In genomic region chr4:137968956-137969709, GRCh38 we compare ENCODE assay signal across 23 cellular contexts.
DNase-seq lines count a peak whose midpoint lies in the region; ATAC-seq, FAIRE-seq and TF ChIP-seq lines count a peak whose summit lies in the region.
"Had no signal": no experiment of that assay in that cellular context is flagged by ENCODE, and none has a peak within 500 bp of the region (broad histone marks: within the 10 kb centered on the region; RNA-seq: fewer than 3 reads in every experiment).

No MANE protein-coding gene starts in this region.

- TF ChIP-seq POLR2A in HepG2 (IDR thresholded peaks at IDR 0.05; ENCODE audit: insufficient read depth in 1 of 2, low read depth in 2 of 2, low read length in 2 of 2), result no peak

- no TSS peak for BruUV-seq in HepG2 (replicated peaks; lab: Mats Ljungman, UMichigan)

- H3K4me1 ChIP-seq in SK-N-SH (ENCODE audit: control insufficient read depth in 1 of 2, insufficient read depth in 2 of 2, low read depth in 1 of 2, low read length in 1 of 2), result no peaks in the 10 kb centered on the region
- no peaks in the 10 kb centered on the region for H3K4me1 ChIP-seq in astrocyte (ENCODE audit: insufficient read depth, low read length)
- no peaks in the 10 kb centered on the region for H3K4me1 ChIP-seq in smooth muscle cell (ENCODE audit: low read depth)
- no peaks in the 10 kb centered on the region for H3K4me1 ChIP-seq in HepG2 (ENCODE audit: insufficient read depth, low read length)

- H3K4me1 Mint-ChIP-seq in astrocyte (ENCODE audit: low read depth, unreplicated experiment), result no peaks in the 10 kb centered on the region
- H3K4me1 Mint-ChIP-seq: activated T-helper 17 cell treated with anti-CD3 and anti-CD28 coated beads, Interleukin-2, amount 50 U/mL, for 72 hours had no signal

- peaks cover 4% of the 10 kb centered on the region; the same call in 1 of the 2 replicates for H3K9me2 ChIP-seq in SK-N-SH

- TF ChIP-seq RAD21 in SK-N-SH (IDR thresholded peaks at IDR 0.05; ENCODE audit: low read length) (no peak), HepG2 (CRISPR knock-in tag; IDR thresholded peaks at IDR 0.05) (no peak)

- in situ Hi-C loops in HepG2 (cut with HindIII; ENCODE audit: extremely low pct_ligation_motif_present, low pct_unique_long_range_greater_than_20kb), result no loop called here

- peak; percentile 25; the same call in 2 of the 3 replicates for ATAC-seq in SK-N-SH treated with all-trans-retinoic acid at 6 μM for 48 hours
- ATAC-seq in HepG2, result no peak
- ATAC-seq: activated T-helper 17 cell treated with anti-CD3 and anti-CD28 coated beads, Interleukin-2, amount 50 U/mL, for 72 hours; esophagus mucosa; natural killer cell treated with Interleukin-12 subunit alpha and Interleukin-12 subunit beta and Interleukin-15 and Interleukin-18, amount 100 ng/mL, for 72 hours had no signal

- H3K36me3 Mint-ChIP-seq in astrocyte (ENCODE audit: low read depth, unreplicated experiment), result no peaks in the 10 kb centered on the region

- H3K9ac ChIP-seq in SK-N-SH (no peak overlapping the region), astrocyte (ENCODE audit: low read length) (no peak overlapping the region), smooth muscle cell (ENCODE audit: low read depth) (no peak overlapping the region), HepG2 (ENCODE audit: insufficient read depth, low read depth, low read length) (no peak overlapping the region)

- H2AFZ ChIP-seq in SK-N-SH (ENCODE audit: low read depth), result no peak overlapping the region
- no peak overlapping the region for H2AFZ ChIP-seq in astrocyte (ENCODE audit: low read depth, low read length)
- H2AFZ ChIP-seq in smooth muscle cell (ENCODE audit: low read depth), result peak overlapping the region; percentile 34
- no peak overlapping the region for H2AFZ ChIP-seq in HepG2 (ENCODE audit: low read length)
- H2AFZ ChIP-seq: hepatocyte had no signal

- TF ChIP-seq EP300 in SK-N-SH (IDR thresholded peaks at IDR 0.05; ENCODE audit: borderline replicate concordance in 1 of 2, low read depth in 1 of 2, low read length in 1 of 2) (no peak), HepG2 (IDR thresholded peaks at IDR 0.05; ENCODE audit: low read depth in 2 of 2, low read length in 2 of 2) (no peak), HepG2 (CRISPR knock-in tag; IDR thresholded peaks at IDR 0.05; ENCODE audit: borderline replicate concordance) (no peak)

- 60% methylated on average over 3 of the region's 3 CpGs for WGBS in SK-N-SH (ENCODE audit: low lambda C conversion rate)
- WGBS in smooth muscle cell (ENCODE audit: low lambda C conversion rate), result 56% methylated on average over 3 of the region's 3 CpGs
- WGBS in HepG2 (ENCODE audit: low lambda C conversion rate), result 0% methylated on average over 3 of the region's 3 CpGs

- H3K27ac Mint-ChIP-seq in astrocyte (ENCODE audit: unreplicated experiment), result no peak overlapping the region
- H3K27ac Mint-ChIP-seq: activated T-helper 17 cell treated with anti-CD3 and anti-CD28 coated beads, Interleukin-2, amount 50 U/mL, for 72 hours; natural killer cell treated with Interleukin-12 subunit alpha and Interleukin-12 subunit beta and Interleukin-15 and Interleukin-18, amount 100 ng/mL, for 72 hours had no signal

- DNase-seq in SK-N-SH (no peak), astrocyte (ENCODE audit: low read depth) (peak; percentile 75), fibroblast of peridontal ligament (ENCODE audit: extremely low read depth) (peak; percentile 73), smooth muscle cell (lab: John Stamatoyannopoulos, UW; ENCODE audit: unreplicated experiment) (no peak), NCI-H345 (lab: John Stamatoyannopoulos, UW) (no peak), HepG2 (ENCODE audit: low spot score) (no peak), GM19238 (ENCODE audit: insufficient read length, low spot score) (no peak)
- DNase-seq: DMS 273 treated with DMSO at 0.1 percent for 48 hours; GF-D8; KG1; NCI-H1930; NCI-H446; posterior cingulate gyrus; stimulated activated CD4-positive, alpha-beta T cell treated with anti-CD3 and anti-CD28 coated beads, Interleukin-2, amount 100 ng/mL, for 48 hours; T-helper 9 cell had no signal

- H3K4me3 Mint-ChIP-seq in astrocyte (ENCODE audit: unreplicated experiment), result no peak overlapping the region
- H3K4me3 Mint-ChIP-seq: activated T-helper 17 cell treated with anti-CD3 and anti-CD28 coated beads, Interleukin-2, amount 50 U/mL, for 72 hours; natural killer cell treated with Interleukin-12 subunit alpha and Interleukin-12 subunit beta and Interleukin-15 and Interleukin-18, amount 100 ng/mL, for 72 hours had no signal

- intact Hi-C loops in HepG2 (cut with micrococcal nuclease; ENCODE audit: unreplicated experiment), result no loop called here

- peaks cover 8% of the 10 kb centered on the region for H3K9me3 Mint-ChIP-seq in astrocyte (ENCODE audit: unreplicated experiment)

- FAIRE-seq in astrocyte (lab: Jason Lieb, UNC) (peak; percentile 79), HepG2 (lab: Jason Lieb, UNC) (no peak)
- FAIRE-seq: GM12892 had no signal

- H3K36me3 ChIP-seq in SK-N-SH (replicated peaks in 1 of 2; ENCODE audit: control insufficient read depth in 1 of 2, insufficient read depth in 2 of 2, low read length in 1 of 2) (no peaks in the 10 kb centered on the region), astrocyte (ENCODE audit: insufficient read depth, low read length) (no peaks in the 10 kb centered on the region), smooth muscle cell (ENCODE audit: low read depth) (no peaks in the 10 kb centered on the region), HepG2 (replicated peaks in 1 of 2; ENCODE audit: control insufficient read depth in 1 of 2, insufficient read depth in 2 of 2, low read length in 2 of 2) (no peaks in the 10 kb centered on the region)

- no peaks in the 10 kb centered on the region for H3K27me3 Mint-ChIP-seq in astrocyte (ENCODE audit: low read depth, unreplicated experiment)
- H3K27me3 Mint-ChIP-seq: activated T-helper 17 cell treated with anti-CD3 and anti-CD28 coated beads, Interleukin-2, amount 50 U/mL, for 72 hours; natural killer cell treated with Interleukin-12 subunit alpha and Interleukin-12 subunit beta and Interleukin-15 and Interleukin-18, amount 100 ng/mL, for 72 hours had no signal

- CTCF ChIA-PET in SK-N-SH (lab: Yijun Ruan, JAX), result no interaction called here
- CTCF ChIA-PET in HepG2 (lab: Yijun Ruan, JAX; ENCODE audit: low intra/inter-chr PET ratio, low total read pairs), result no interaction called here

- H3K79me2 ChIP-seq in SK-N-SH (ENCODE audit: insufficient read depth), result no peaks in the 10 kb centered on the region
- no peaks in the 10 kb centered on the region for H3K79me2 ChIP-seq in astrocyte (ENCODE audit: insufficient read depth, low read length)
- no peaks in the 10 kb centered on the region for H3K79me2 ChIP-seq in smooth muscle cell (ENCODE audit: low read depth)
- no peaks in the 10 kb centered on the region for H3K79me2 ChIP-seq in HepG2 (ENCODE audit: insufficient read depth, low read length)
- H3K79me2 ChIP-seq: hepatocyte had no signal

- POLR2A ChIA-PET in SK-N-SH (lab: Yijun Ruan, JAX), result no interaction called here
- POLR2A ChIA-PET in HepG2 (lab: Yijun Ruan, JAX), result no interaction called here

- H3K9me3 ChIP-seq in SK-N-SH (no peaks in the 10 kb centered on the region), astrocyte (ENCODE audit: insufficient read depth, low read depth, low read length) (no peaks in the 10 kb centered on the region), smooth muscle cell (replicated peaks; ENCODE audit: low read depth) (no peaks in the 10 kb centered on the region), HepG2 (ENCODE audit: low read length) (no peaks in the 10 kb centered on the region)

- no peak for TF ChIP-seq CTCF in SK-N-SH (IDR thresholded peaks at IDR 0.05)
- no peak for TF ChIP-seq CTCF in astrocyte (IDR thresholded peaks at IDR 0.05; ENCODE audit: insufficient read depth, low read depth, low read length)
- no peak for TF ChIP-seq CTCF in smooth muscle cell (IDR thresholded peaks at IDR 0.05; ENCODE audit: borderline replicate concordance, insufficient read depth, poor library complexity, severe bottlenecking)
- TF ChIP-seq CTCF in HepG2 (CRISPR knock-in tag; IDR thresholded peaks at IDR 0.05), result no peak

- H3K27ac ChIP-seq in SK-N-SH (ENCODE audit: low read depth in 2 of 2, low read length in 1 of 2), result peak overlapping the region in 1 of 2 experiments; percentile 5; a peak in 1 of 4 replicates
- no peak overlapping the region for H3K27ac ChIP-seq in astrocyte (ENCODE audit: low read depth, low read length)
- H3K27ac ChIP-seq in smooth muscle cell (ENCODE audit: low read depth), result no peak overlapping the region
- no peak overlapping the region for H3K27ac ChIP-seq in HepG2 (ENCODE audit: extremely low read length, insufficient read depth, low read length)
- H3K27ac ChIP-seq: 22Rv1, C4-2B, hepatocyte had no signal

- H3K4me3 ChIP-seq in SK-N-SH (ENCODE audit: low read depth in 2 of 2, low read length in 1 of 2), result no peak overlapping the region
- no peak overlapping the region for H3K4me3 ChIP-seq in astrocyte (ENCODE audit: insufficient read depth, low read depth, low read length)
- H3K4me3 ChIP-seq in smooth muscle cell, result no peak overlapping the region
- H3K4me3 ChIP-seq in HepG2 (replicated peaks in 1 of 3; ENCODE audit: insufficient read depth in 1 of 3, low read depth in 2 of 3, low read length in 3 of 3), result no peak overlapping the region
- H3K4me3 ChIP-seq: hepatocyte had no signal

- H3K4me2 ChIP-seq in SK-N-SH (no peak overlapping the region), astrocyte (ENCODE audit: low read length) (no peak overlapping the region), smooth muscle cell (no peak overlapping the region), HepG2 (ENCODE audit: low read depth, low read length) (no peak overlapping the region)
- H3K4me2 ChIP-seq: hepatocyte had no signal

- H4K20me1 ChIP-seq in SK-N-SH (ENCODE audit: insufficient read depth) (no peaks in the 10 kb centered on the region), astrocyte (ENCODE audit: insufficient read depth, low read length) (no peaks in the 10 kb centered on the region), smooth muscle cell (ENCODE audit: low read depth) (no peaks in the 10 kb centered on the region), HepG2 (ENCODE audit: insufficient read depth, low read length) (no peaks in the 10 kb centered on the region)

- H3F3A ChIP-seq in SK-N-SH (replicated peaks; ENCODE audit: insufficient read depth), result no peaks in the 10 kb centered on the region
- no peaks in the 10 kb centered on the region for H3F3A ChIP-seq in smooth muscle cell (ENCODE audit: low read depth)

- H3K27me3 ChIP-seq in SK-N-SH (ENCODE audit: insufficient read depth), result no peaks in the 10 kb centered on the region
- H3K27me3 ChIP-seq in astrocyte (ENCODE audit: insufficient read depth, low read length), result no peaks in the 10 kb centered on the region
- no peaks in the 10 kb centered on the region for H3K27me3 ChIP-seq in smooth muscle cell (ENCODE audit: low read depth)
- H3K27me3 ChIP-seq in HepG2 (ENCODE audit: control insufficient read depth in 1 of 2, insufficient read depth in 2 of 2, low read length in 2 of 2), result no peaks in the 10 kb centered on the region
- H3K27me3 ChIP-seq: hepatocyte had no signal

TF ChIP-seq in SK-N-SH treated with all-trans-retinoic acid at 6 μM for 48 hours, 23 proteins besides CTCF, POLR2A, EP300 and RAD21 (continues in another document):
- TF ChIP-seq GLIS3 (CRISPR knock-in tag; IDR thresholded peaks at IDR 0.05), result no peak

TF ChIP-seq in SK-N-SH, 30 proteins besides CTCF, POLR2A, EP300 and RAD21 (continues in another document):
- no peak for TF ChIP-seq CHD2 (IDR thresholded peaks at IDR 0.05; ENCODE audit: low read length, partially characterized antibody)

TF ChIP-seq in HepG2, 621 proteins besides CTCF, POLR2A, EP300 and RAD21 (continues in another document):
- no peak for TF ChIP-seq ZMAT3 (CRISPR knock-in tag; conservative IDR thresholded peaks at IDR 0.05)

Comparison
In these comparisons a context has a peak if more than half of its experiments do, and no peak if none do; other contexts are left out.
1. DNase-seq: peak in astrocyte (single experiment) and fibroblast of peridontal ligament (single experiment); none in SK-N-SH (single experiment), smooth muscle cell (single experiment), NCI-H345 (single experiment), HepG2 (single experiment) and GM19238 (single experiment).